ENCODE assay signal across 8 cellular contexts in the genomic region with DNA sequence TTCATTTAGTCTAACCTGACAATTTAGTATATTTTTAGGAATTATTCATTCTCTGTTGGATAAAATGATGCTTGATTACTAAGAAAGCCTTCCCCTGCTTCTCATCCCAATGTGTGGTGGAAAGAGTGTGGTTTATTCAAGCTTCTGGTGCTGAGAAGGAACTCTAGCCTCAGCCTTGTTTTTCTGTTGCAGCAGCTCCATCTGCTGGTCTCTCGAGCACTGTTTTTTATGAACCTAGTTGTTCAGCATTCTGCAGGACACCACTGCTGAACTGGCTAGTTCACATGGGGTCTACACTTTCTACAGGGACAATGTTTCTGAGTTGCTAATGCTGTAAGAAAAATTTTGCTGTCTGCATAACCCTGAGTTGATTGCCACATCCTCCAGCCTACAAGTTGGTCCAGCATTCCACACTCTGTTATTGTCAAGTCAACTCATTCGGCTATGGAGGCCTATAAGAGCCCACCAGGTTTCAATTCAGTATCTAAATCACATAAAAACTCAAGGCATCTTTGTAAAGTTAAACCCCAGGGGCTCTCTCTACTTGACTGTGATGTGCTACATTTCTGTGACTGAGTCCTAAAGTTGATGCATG. TPM values are rescaled to one million over a fixed set of nuclear protein-coding genes. Genes with fewer than 3 reads are reported as not detected.
DNase-seq lines count a peak whose midpoint lies in the region; ATAC-seq and TF ChIP-seq lines count a peak whose summit lies in the region.

No MANE protein-coding gene starts in this region.

- H3K9me3 ChIP-seq in MG63 (no peaks in the 10 kb centered on the region), left lung (no peaks in the 10 kb centered on the region)

- H3K4me3 ChIP-seq in MG63 (no peak overlapping the region), left lung (no peak overlapping the region)

- no peaks in the 10 kb centered on the region for H3K36me3 ChIP-seq in MG63
- no peaks in the 10 kb centered on the region for H3K36me3 ChIP-seq in left lung

- ATAC-seq in GM21529 (IDR thresholded peaks at IDR 0.05; ENCODE audit: unreplicated experiment) (peak; percentile 83), left lung (peak; percentile 87)

- intact Hi-C loops in left lung (cut with DNase I), result loop anchor here in 1 of 2 donors (10.0 kb wide), 1 partner anchor 53 kb away; no protein-coding TSS in a partner anchor

- H3K4me1 ChIP-seq in left lung, result no peaks in the 10 kb centered on the region

- H3K27me3 ChIP-seq in MG63, result no peaks in the 10 kb centered on the region
- H3K27me3 ChIP-seq in left lung, result no peaks in the 10 kb centered on the region

- DNase-seq in Daoy (ENCODE audit: low read depth), result peak; percentile 36
- DNase-seq in MG63, result peak; percentile 19
- peak; percentile 53 for DNase-seq in cerebellum (ENCODE audit: low spot score)
- peak in 1 of 2 donors; percentile 35 for DNase-seq in left lung
- DNase-seq in stimulated activated CD8-positive, alpha-beta memory T cell treated with anti-CD3 and anti-CD28 coated beads, Interleukin-2, amount 100 ng/mL, for 1 hour (ENCODE audit: low read depth in 2 of 2), result peak; percentile 22 to 34
- no peak for DNase-seq in NK-92 (lab: John Stamatoyannopoulos, UW; ENCODE audit: unreplicated experiment)

- H3K27ac ChIP-seq in VCaP (no peak overlapping the region), left lung (no peak overlapping the region)

- TF ChIP-seq CTCF in VCaP (conservative IDR thresholded peaks at IDR 0.05) (peak; percentile 83), left lung (IDR thresholded peaks at IDR 0.05) (peak; percentile 43)

RNA-seq across cellular contexts. Expression of a gene that starts 14.3 kb away (rescaled TPM):
- total RNA-seq in Daoy (2014; rRNA removed; shearing (Covaris generic)), result 0.03 TPM in 1 of 2 replicates, not detected in the other
- 0.33 TPM in 1 of 2 replicates, not detected in the other for total RNA-seq in MG63 (2014; rRNA removed; shearing (Covaris generic); ENCODE audit: low replicate concordance)
- 2.3 TPM for total RNA-seq in cerebellum
- under 1 TPM; 0.13 to 0.20 TPM for total RNA-seq in left lung

RNA-seq across cellular contexts. Expression of a gene that starts 25.4 kb away (rescaled TPM):
- not detected in 2 replicates for total RNA-seq in Daoy (2014; rRNA removed; shearing (Covaris generic))
- not detected in 2 replicates for total RNA-seq in MG63 (2014; rRNA removed; shearing (Covaris generic); ENCODE audit: low replicate concordance)
- total RNA-seq in cerebellum (not detected), left lung (not detected)

RNA-seq across cellular contexts. Expression of a gene that starts 42.0 kb away (rescaled TPM):
- 0.06 TPM in 1 of 2 replicates, not detected in the other for total RNA-seq in Daoy (2014; rRNA removed; shearing (Covaris generic))
- not detected in 2 replicates for total RNA-seq in MG63 (2014; rRNA removed; shearing (Covaris generic); ENCODE audit: low replicate concordance)
- 3.1 TPM for total RNA-seq in cerebellum
- total RNA-seq in left lung, result under 1 TPM; 0.15 to 0.18 TPM
